8 cellular contexts compared by ENCODE assay signal in the genomic region with DNA sequence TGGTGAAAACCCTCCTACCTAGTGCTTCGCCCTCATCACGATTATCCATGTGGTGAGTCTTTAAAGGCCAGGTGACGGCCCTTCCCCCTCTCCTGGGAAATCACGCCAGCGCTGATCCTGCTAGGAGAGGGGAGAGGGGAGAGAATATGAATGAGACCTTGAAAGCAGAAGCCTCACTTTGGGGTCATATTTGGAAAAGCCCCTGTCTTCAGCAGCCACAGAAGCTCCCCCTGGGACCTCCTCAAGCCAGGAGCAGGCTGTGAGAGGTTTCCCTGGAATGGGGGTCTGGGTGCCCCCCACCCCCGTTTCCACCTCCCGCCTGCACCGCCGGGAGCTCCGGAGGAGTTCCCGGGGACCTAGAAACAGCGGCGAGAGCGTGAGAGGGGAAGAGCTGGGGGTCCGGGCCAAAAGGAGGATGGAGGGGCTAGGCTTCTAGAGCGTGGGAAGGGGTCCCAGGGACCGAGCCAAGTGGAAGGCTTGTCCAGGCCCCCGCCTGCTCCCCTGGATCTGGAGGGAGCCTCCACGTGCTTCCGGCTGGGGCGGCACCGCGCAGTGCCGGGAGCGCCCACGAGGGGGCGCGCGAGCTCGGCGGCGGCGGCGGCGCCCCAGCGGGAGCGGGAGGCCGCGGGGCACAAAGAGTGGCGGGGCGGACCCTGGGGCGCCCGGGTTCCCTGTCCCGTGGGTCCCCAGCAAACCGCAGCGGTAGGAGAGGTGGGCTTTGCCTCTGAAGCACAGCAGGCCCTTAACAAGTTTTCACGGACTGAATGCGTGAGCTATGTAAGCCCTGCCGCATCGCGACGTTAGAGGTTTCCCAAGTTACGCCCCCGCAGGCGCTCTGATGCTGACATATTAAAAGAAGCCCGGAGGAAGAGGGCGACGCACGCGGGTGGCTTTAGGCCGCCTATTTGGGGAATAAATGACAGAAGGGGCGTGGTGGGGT.
A peak's percentile ranks its signal among the peaks of the same experiment; 100 is the strongest.
DNase-seq lines count a peak whose midpoint lies in the region; ATAC-seq and TF ChIP-seq lines count a peak whose summit lies in the region.

No MANE protein-coding gene starts in this region.

- H3K4me3 ChIP-seq in AG09309 (ENCODE audit: control insufficient read depth, low read depth, low read length): peak overlapping the region; percentile 56

- DNase-seq in AG09309 (ENCODE audit: low read depth) (no peak), NCI-H774 (lab: John Stamatoyannopoulos, UW) (peak; percentile 40), activated T-cell treated with anti-CD3 and anti-CD28 coated beads for 24 hours (ENCODE audit: low read depth) (peak; percentile 47), naive B cell (peak; percentile 67)

- H3K4me1 Mint-ChIP-seq in naive B cell: peaks cover 15 to 23% (median 20%) of the 10 kb centered on the region in 3 donors
- H3K4me1 Mint-ChIP-seq in stimulated activated memory B cell treated with anti-CD40 and anti-IgM and Interleukin-4, amounts not matched to agents 10 μg/mL and 1 μg/mL and 100 μg/mL, for 72 hours: peaks cover 15% of the 10 kb centered on the region

- peaks cover 0 to 6% (median 2%) of the 10 kb centered on the region in 7 donors for H3K9me3 Mint-ChIP-seq in naive B cell
- peaks cover 3% of the 10 kb centered on the region for H3K9me3 Mint-ChIP-seq in stimulated activated memory B cell treated with anti-CD40 and anti-IgM and Interleukin-4, amounts not matched to agents 10 μg/mL and 1 μg/mL and 100 μg/mL, for 72 hours

- peak; percentile 55 for TF ChIP-seq CTCF in AG09309 (IDR thresholded peaks at IDR 0.05; ENCODE audit: control insufficient read depth, insufficient read depth, low read depth, low read length, missing control alignments)

- peak; percentile 96 for ATAC-seq in GM18868 (IDR thresholded peaks at IDR 0.05; ENCODE audit: unreplicated experiment)
- ATAC-seq in HG03135 (IDR thresholded peaks at IDR 0.05; ENCODE audit: unreplicated experiment): peak; percentile 91
- peak; percentile 92 for ATAC-seq in esophagus mucosa
- peak; percentile 91 to 93 for ATAC-seq in naive B cell (ENCODE audit: low read depth in 2 of 2)
- ATAC-seq in stimulated activated memory B cell treated with anti-CD40 and anti-IgM and Interleukin-4, amounts not matched to agents 10 μg/mL and 1 μg/mL and 100 μg/mL, for 72 hours: peak; percentile 92

- peaks cover 30 to 52% (median 31%) of the 10 kb centered on the region in 3 donors for H3K27me3 Mint-ChIP-seq in naive B cell
- peaks cover 37% of the 10 kb centered on the region for H3K27me3 Mint-ChIP-seq in stimulated activated memory B cell treated with anti-CD40 and anti-IgM and Interleukin-4, amounts not matched to agents 10 μg/mL and 1 μg/mL and 100 μg/mL, for 72 hours

- peak overlapping the region in 5 of 6 donors; percentile 13 to 77 (median 61) for H3K27ac Mint-ChIP-seq in naive B cell
- H3K27ac Mint-ChIP-seq in stimulated activated memory B cell treated with anti-CD40 and anti-IgM and Interleukin-4, amounts not matched to agents 10 μg/mL and 1 μg/mL and 100 μg/mL, for 72 hours: peak overlapping the region; percentile 76

- H3K36me3 Mint-ChIP-seq in naive B cell: no peaks in the 10 kb centered on the region
- H3K36me3 Mint-ChIP-seq in stimulated activated memory B cell treated with anti-CD40 and anti-IgM and Interleukin-4, amounts not matched to agents 10 μg/mL and 1 μg/mL and 100 μg/mL, for 72 hours: no peaks in the 10 kb centered on the region

- peak overlapping the region; percentile 75 to 94 (median 89) for H3K4me3 Mint-ChIP-seq in naive B cell
- H3K4me3 Mint-ChIP-seq in stimulated activated memory B cell treated with anti-CD40 and anti-IgM and Interleukin-4, amounts not matched to agents 10 μg/mL and 1 μg/mL and 100 μg/mL, for 72 hours: peak overlapping the region; percentile 86
